ENCODE assay signal across 1 cellular context in the genomic region with DNA sequence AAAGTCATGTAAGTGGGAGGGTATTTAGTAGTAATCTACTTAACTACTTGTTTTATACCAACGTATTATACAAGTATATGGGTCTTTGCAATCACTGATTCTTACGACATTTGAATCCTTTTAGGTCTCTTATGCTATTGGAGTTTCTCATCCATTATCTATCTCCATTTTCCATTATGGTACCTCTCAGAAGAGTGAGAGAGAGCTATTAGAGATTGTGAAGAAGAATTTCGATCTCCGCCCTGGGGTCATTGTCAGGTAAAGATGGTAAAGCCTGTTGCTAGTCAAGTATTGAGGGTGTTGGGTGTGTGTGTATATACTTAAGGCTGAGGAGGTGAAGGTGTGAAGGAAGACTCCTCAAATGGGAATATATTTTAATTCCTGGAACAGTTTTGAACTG.
TF ChIP-seq lines count a peak whose summit lies in the region.

No MANE protein-coding gene starts in this region.

TF ChIP-seq in WTC11, 78 proteins besides CTCF, POLR2A, EP300 and RAD21 (continued from another document):
- TF ChIP-seq, protein P1, sequence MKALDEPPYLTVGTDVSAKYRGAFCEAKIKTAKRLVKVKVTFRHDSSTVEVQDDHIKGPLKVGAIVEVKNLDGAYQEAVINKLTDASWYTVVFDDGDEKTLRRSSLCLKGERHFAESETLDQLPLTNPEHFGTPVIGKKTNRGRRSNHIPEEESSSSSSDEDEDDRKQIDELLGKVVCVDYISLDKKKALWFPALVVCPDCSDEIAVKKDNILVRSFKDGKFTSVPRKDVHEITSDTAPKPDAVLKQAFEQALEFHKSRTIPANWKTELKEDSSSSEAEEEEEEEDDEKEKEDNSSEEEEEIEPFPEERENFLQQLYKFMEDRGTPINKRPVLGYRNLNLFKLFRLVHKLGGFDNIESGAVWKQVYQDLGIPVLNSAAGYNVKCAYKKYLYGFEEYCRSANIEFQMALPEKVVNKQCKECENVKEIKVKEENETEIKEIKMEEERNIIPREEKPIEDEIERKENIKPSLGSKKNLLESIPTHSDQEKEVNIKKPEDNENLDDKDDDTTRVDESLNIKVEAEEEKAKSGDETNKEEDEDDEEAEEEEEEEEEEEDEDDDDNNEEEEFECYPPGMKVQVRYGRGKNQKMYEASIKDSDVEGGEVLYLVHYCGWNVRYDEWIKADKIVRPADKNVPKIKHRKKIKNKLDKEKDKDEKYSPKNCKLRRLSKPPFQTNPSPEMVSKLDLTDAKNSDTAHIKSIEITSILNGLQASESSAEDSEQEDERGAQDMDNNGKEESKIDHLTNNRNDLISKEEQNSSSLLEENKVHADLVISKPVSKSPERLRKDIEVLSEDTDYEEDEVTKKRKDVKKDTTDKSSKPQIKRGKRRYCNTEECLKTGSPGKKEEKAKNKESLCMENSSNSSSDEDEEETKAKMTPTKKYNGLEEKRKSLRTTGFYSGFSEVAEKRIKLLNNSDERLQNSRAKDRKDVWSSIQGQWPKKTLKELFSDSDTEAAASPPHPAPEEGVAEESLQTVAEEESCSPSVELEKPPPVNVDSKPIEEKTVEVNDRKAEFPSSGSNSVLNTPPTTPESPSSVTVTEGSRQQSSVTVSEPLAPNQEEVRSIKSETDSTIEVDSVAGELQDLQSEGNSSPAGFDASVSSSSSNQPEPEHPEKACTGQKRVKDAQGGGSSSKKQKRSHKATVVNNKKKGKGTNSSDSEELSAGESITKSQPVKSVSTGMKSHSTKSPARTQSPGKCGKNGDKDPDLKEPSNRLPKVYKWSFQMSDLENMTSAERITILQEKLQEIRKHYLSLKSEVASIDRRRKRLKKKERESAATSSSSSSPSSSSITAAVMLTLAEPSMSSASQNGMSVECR (CRISPR knock-in tag; IDR thresholded peaks at IDR 0.05; ENCODE audit: borderline replicate concordance): no peak
- TF ChIP-seq ELF4 (CRISPR knock-in tag; IDR thresholded peaks at IDR 0.05; ENCODE audit: low read depth) (no peak), SOX15 (CRISPR knock-in tag; IDR thresholded peaks at IDR 0.05) (no peak), RELA (CRISPR knock-in tag; IDR thresholded peaks at IDR 0.05; ENCODE audit: borderline replicate concordance) (no peak), SMAD4 (CRISPR knock-in tag; IDR thresholded peaks at IDR 0.05) (no peak), ETV6 (CRISPR knock-in tag; IDR thresholded peaks at IDR 0.05) (no peak), GTF2I (CRISPR knock-in tag; conservative IDR thresholded peaks at IDR 0.05) (no peak), FOXK1 (CRISPR knock-in tag; IDR thresholded peaks at IDR 0.05) (no peak)
- TF ChIP-seq, protein P2, sequence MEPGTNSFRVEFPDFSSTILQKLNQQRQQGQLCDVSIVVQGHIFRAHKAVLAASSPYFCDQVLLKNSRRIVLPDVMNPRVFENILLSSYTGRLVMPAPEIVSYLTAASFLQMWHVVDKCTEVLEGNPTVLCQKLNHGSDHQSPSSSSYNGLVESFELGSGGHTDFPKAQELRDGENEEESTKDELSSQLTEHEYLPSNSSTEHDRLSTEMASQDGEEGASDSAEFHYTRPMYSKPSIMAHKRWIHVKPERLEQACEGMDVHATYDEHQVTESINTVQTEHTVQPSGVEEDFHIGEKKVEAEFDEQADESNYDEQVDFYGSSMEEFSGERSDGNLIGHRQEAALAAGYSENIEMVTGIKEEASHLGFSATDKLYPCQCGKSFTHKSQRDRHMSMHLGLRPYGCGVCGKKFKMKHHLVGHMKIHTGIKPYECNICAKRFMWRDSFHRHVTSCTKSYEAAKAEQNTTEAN (CRISPR knock-in tag; IDR thresholded peaks at IDR 0.05): no peak
- TF ChIP-seq, protein P3, sequence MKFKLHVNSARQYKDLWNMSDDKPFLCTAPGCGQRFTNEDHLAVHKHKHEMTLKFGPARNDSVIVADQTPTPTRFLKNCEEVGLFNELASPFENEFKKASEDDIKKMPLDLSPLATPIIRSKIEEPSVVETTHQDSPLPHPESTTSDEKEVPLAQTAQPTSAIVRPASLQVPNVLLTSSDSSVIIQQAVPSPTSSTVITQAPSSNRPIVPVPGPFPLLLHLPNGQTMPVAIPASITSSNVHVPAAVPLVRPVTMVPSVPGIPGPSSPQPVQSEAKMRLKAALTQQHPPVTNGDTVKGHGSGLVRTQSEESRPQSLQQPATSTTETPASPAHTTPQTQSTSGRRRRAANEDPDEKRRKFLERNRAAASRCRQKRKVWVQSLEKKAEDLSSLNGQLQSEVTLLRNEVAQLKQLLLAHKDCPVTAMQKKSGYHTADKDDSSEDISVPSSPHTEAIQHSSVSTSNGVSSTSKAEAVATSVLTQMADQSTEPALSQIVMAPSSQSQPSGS (CRISPR knock-in tag; IDR thresholded peaks at IDR 0.05; ENCODE audit: borderline replicate concordance, low read depth): no peak
